ENCODE assay signal across 16 cellular contexts in genomic region chr3:192861972-192862371, GRCh38. TPM values are rescaled to one million over a fixed set of nuclear protein-coding genes. Genes with fewer than 3 reads are reported as not detected.
DNase-seq lines count a peak whose midpoint lies in the region; ATAC-seq and TF ChIP-seq lines count a peak whose summit lies in the region.
"Had no signal": no experiment of that assay in that cellular context is flagged by ENCODE, and none has a peak within 500 bp of the region (broad histone marks: within the 10 kb centered on the region; RNA-seq: fewer than 3 reads in every experiment).

No MANE protein-coding gene starts in this region.

- peak overlapping the region; percentile 67 for H3K27ac Mint-ChIP-seq in T-helper 17 cell
- H3K27ac Mint-ChIP-seq: activated B cell treated with CpG ODN at 0.5 μM for 24 hours had no signal

- H3K27me3 Mint-ChIP-seq in T-helper 17 cell: no peaks in the 10 kb centered on the region
- H3K27me3 Mint-ChIP-seq: activated B cell treated with CpG ODN at 0.5 μM for 24 hours had no signal

- H3K9me3 ChIP-seq in T-helper 17 cell (ENCODE audit: control insufficient read depth, low read length, poor library complexity, severe bottlenecking): no peaks in the 10 kb centered on the region
- H3K9me3 ChIP-seq: ascending aorta, ovary, Peyer's patch had no signal

- H3K27me3 ChIP-seq in GM06990 (replicated peaks; ENCODE audit: control insufficient read depth, insufficient read depth, low read length): no peaks in the 10 kb centered on the region
- H3K27me3 ChIP-seq: ascending aorta, ovary, Peyer's patch had no signal

- peaks cover 27% of the 10 kb centered on the region for H3K4me1 Mint-ChIP-seq in T-helper 17 cell
- H3K4me1 Mint-ChIP-seq: activated B cell treated with CpG ODN at 0.5 μM for 24 hours had no signal

- POLR2A ChIA-PET in GM10248 (lab: Yijun Ruan, JAX): no interaction called here

- CTCF ChIA-PET in GM10248 (lab: Yijun Ruan, JAX): interaction anchor here (1.0 to 5.8 kb wide), 8 partner anchors 11 to 49 kb away, joined by 3 to 23 read pairs (median 7); no protein-coding TSS in a partner anchor

- peak; percentile 60 for DNase-seq in GM06990 (ENCODE audit: extremely low read depth, insufficient read length)
- DNase-seq in T-helper 17 cell: no peak
- no peak for DNase-seq in GM10248 (ENCODE audit: extremely low spot score)
- DNase-seq in dedifferentiated amniotic fluid mesenchymal stem cell (ENCODE audit: extremely low spot score): no peak
- no peak for DNase-seq in stimulated activated CD4-positive, alpha-beta T cell treated with anti-CD3 and anti-CD28 coated beads, Interleukin-2, amount 100 ng/mL, for 48 hours
- no peak for DNase-seq in 8988T
- DNase-seq: activated B cell treated with CpG ODN at 0.5 μM for 24 hours, dermis blood vessel endothelial cell, NCI-H2029, NCI-H526 treated with DMSO at 0.1 percent for 48 hours, ovary, Peyer's patch had no signal

- TF ChIP-seq CTCF in GM06990 (IDR thresholded peaks at IDR 0.05; ENCODE audit: insufficient read depth, low read length, poor library complexity, severe bottlenecking) (no peak), GM10248 (IDR thresholded peaks at IDR 0.05; ENCODE audit: control extremely low read depth, extremely low read depth, low read depth, missing control alignments) (no peak)

- H3K4me3 ChIP-seq in GM06990 (replicated peaks; ENCODE audit: low read depth, low read length): no peak overlapping the region
- H3K4me3 ChIP-seq: ascending aorta, ovary, Peyer's patch had no signal

- H3K36me3 Mint-ChIP-seq in T-helper 17 cell (ENCODE audit: low read depth): peaks cover 2% of the 10 kb centered on the region

- no peaks in the 10 kb centered on the region for H3K36me3 ChIP-seq in GM06990 (ENCODE audit: control insufficient read depth, insufficient read depth, low read length)
- H3K36me3 ChIP-seq: ascending aorta, ovary, Peyer's patch had no signal

- ATAC-seq in GM18873 (IDR thresholded peaks at IDR 0.05; ENCODE audit: low FRiP score, unreplicated experiment) (peak; percentile 59), HG02798 (IDR thresholded peaks at IDR 0.05; ENCODE audit: poor library complexity, unreplicated experiment) (peak; percentile 45), T-helper 17 cell (peak; percentile 69)
- ATAC-seq: left lobe of liver had no signal

- peak overlapping the region; percentile 44 for H3K4me3 Mint-ChIP-seq in T-helper 17 cell
- H3K4me3 Mint-ChIP-seq: activated B cell treated with CpG ODN at 0.5 μM for 24 hours had no signal

RNA-seq across cellular contexts. Expression of gene MB21D2, which starts 55.7 kb away (rescaled TPM):
- 10 to 100 TPM; 10.1 to 12.3 TPM for total RNA-seq in T-helper 17 cell
